Comparison of ENCODE assay signal across 8 cellular contexts in the genomic region with DNA sequence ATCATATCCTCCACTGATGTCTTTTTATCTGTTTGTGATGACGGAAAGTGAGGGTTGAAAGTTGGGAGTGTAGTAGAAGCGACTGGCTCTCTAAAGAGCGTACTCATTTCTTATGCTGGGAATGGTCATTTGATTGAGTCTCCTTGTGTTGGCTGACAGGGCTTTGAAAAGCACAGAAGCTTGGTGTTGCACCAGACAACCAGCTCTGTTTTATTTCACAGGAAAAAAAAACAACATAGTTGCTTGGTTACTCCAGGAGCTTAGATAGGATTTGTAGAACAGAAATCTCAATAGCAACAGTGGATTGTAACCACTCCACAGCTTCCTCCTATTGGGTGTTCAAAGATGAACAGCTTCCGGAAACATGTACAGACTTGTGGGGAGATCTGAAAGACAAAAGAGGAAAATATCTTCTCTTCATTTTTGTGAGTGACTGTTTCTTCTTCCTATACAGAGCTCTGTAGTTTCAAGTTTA. TPM values are rescaled to one million over a fixed set of nuclear protein-coding genes. Genes with fewer than 3 reads are reported as not detected.
DNase-seq lines count a peak whose midpoint lies in the region; ATAC-seq and TF ChIP-seq lines count a peak whose summit lies in the region.

No MANE protein-coding gene starts in this region.

- peak overlapping the region; percentile 98 for H3K4me3 Mint-ChIP-seq in CD8-positive, alpha-beta T cell

- H3K27me3 Mint-ChIP-seq in CD8-positive, alpha-beta T cell (ENCODE audit: low read depth) = no peaks in the 10 kb centered on the region

- no peak for TF ChIP-seq CTCF in CD8-positive, alpha-beta T cell (IDR thresholded peaks at IDR 0.05)
- no peak for TF ChIP-seq CTCF in ascending aorta (IDR thresholded peaks at IDR 0.05)
- no peak for TF ChIP-seq CTCF in stomach (IDR thresholded peaks at IDR 0.05)

- peaks cover 69% of the 10 kb centered on the region for H3K4me1 ChIP-seq in CD8-positive, alpha-beta T cell (ENCODE audit: insufficient read depth, low read length)
- H3K4me1 ChIP-seq in ascending aorta = peaks cover 6 to 48% of the 10 kb centered on the region in 2 donors
- peaks cover 55 to 80% (median 74%) of the 10 kb centered on the region in 4 donors for H3K4me1 ChIP-seq in stomach

- peak; percentile 36 for ATAC-seq in CD8-positive, alpha-beta T cell
- ATAC-seq in HG02973 (IDR thresholded peaks at IDR 0.05; ENCODE audit: unreplicated experiment) (no peak), HG02759 (IDR thresholded peaks at IDR 0.05; ENCODE audit: unreplicated experiment) (no peak)

- CTCF ChIA-PET in CD8-positive, alpha-beta T cell (lab: Charles Lee) = interaction anchor here (1.1 to 5.2 kb wide), 5 partner anchors 12 to 59 kb away, joined by 5 to 27 read pairs (median 8); partner anchors contain the start of genes RBM4 and RBM4B

- H3K9me3 Mint-ChIP-seq in CD8-positive, alpha-beta T cell = no peaks in the 10 kb centered on the region

- POLR2A ChIA-PET in CD8-positive, alpha-beta T cell (lab: Charles Lee) = interaction anchor here (0.6 to 4.6 kb wide), 11 partner anchors 11 to 684 kb away, joined by 3 to 127 read pairs (median 3); partner anchors contain the start of genes RBM4, RBM4B and SSH3

- peak overlapping the region; percentile 93 for H3K4me3 ChIP-seq in CD8-positive, alpha-beta T cell (ENCODE audit: low read depth, low read length)
- H3K4me3 ChIP-seq in ascending aorta (peak overlapping the region; percentile 63 to 85), stomach (peak overlapping the region; percentile 56 to 94 (median 90))

- TF ChIP-seq EP300 in stomach (IDR thresholded peaks at IDR 0.05) = no peak

- no peaks in the 10 kb centered on the region for H3K9me3 ChIP-seq in CD8-positive, alpha-beta T cell (ENCODE audit: low read length)
- H3K9me3 ChIP-seq in ascending aorta (no peaks in the 10 kb centered on the region), stomach (no peaks in the 10 kb centered on the region)

- no peak for TF ChIP-seq POLR2A in stomach (IDR thresholded peaks at IDR 0.05)

- peaks cover 65% of the 10 kb centered on the region for H3K36me3 Mint-ChIP-seq in CD8-positive, alpha-beta T cell

- H3K27ac ChIP-seq in CD8-positive, alpha-beta T cell (ENCODE audit: low read depth, low read length) = peak overlapping the region; percentile 99
- H3K27ac ChIP-seq in ascending aorta (peak overlapping the region; percentile 51 to 92), stomach (peak overlapping the region in 4 of 5 donors; percentile 90 to 98 (median 98))

- WGBS in stomach, 5 donors = 16 to 24% (median 22%) methylated on average over 4 of the region's 4 CpGs

- intact Hi-C loops in CD8-positive, alpha-beta T cell (cut with DNase I, micrococcal nuclease) = loop anchor here (1.0 to 10.0 kb wide), 6 partner anchors 42 to 1354 kb away; partner anchors contain the start of genes CDK2AP2 (in 1 of the 2), MRPL11 (in 1 of the 2), PITPNM1 (in 1 of the 2) and POLA2 (in 1 of the 2)
- intact Hi-C loops in ascending aorta (cut with DNase I) (loop anchor here (5.0 kb wide), 1 partner anchor 42 kb away; no protein-coding TSS in a partner anchor), stomach (cut with DNase I; ENCODE audit: low total_unique reads) (no loop called here)

- H3K36me3 ChIP-seq in CD8-positive, alpha-beta T cell (ENCODE audit: insufficient read depth, low read length) = peaks cover 18% of the 10 kb centered on the region
- H3K36me3 ChIP-seq in ascending aorta = peaks cover 2 to 6% of the 10 kb centered on the region in 2 donors
- H3K36me3 ChIP-seq in stomach = peaks cover 8 to 18% (median 13%) of the 10 kb centered on the region in 4 donors

- peak in 4 of 7 experiments; percentile 22 to 61 (median 24) for DNase-seq in CD8-positive, alpha-beta T cell
- DNase-seq in LHCN-M2 (ENCODE audit: low read depth) = peak; percentile 58
- no peak for DNase-seq in ascending aorta (ENCODE audit: low spot score in 2 of 2)
- peak; percentile 29 for DNase-seq in inferior parietal cortex (ENCODE audit: extremely low spot score)
- no peak for DNase-seq in stomach
- no peak for DNase-seq in stimulated activated CD4-positive, alpha-beta T cell treated with anti-CD3 and anti-CD28 coated beads, Interleukin-4, amount 100 ng/mL, for 4 hours

- H3K27me3 ChIP-seq in CD8-positive, alpha-beta T cell (ENCODE audit: insufficient read depth, low read length) = no peaks in the 10 kb centered on the region
- H3K27me3 ChIP-seq in ascending aorta (no peaks in the 10 kb centered on the region), stomach (no peaks in the 10 kb centered on the region)

- H3K27ac Mint-ChIP-seq in CD8-positive, alpha-beta T cell = peak overlapping the region; percentile 97

- H3K4me1 Mint-ChIP-seq in CD8-positive, alpha-beta T cell (ENCODE audit: low read depth) = peaks cover 64% of the 10 kb centered on the region

RNA-seq across cellular contexts. Expression of gene RBM14, which starts 2.7 kb away (rescaled TPM):
- 100 to 1,000 TPM; 198 to 213 TPM for total RNA-seq in CD8-positive, alpha-beta T cell
- total RNA-seq in LHCN-M2 (2014; rRNA removed) (50.0 and 58.7 TPM in 2 replicates), ascending aorta (39.2 TPM), stomach (100 to 1,000 TPM in 1 of 5 donors, 10 to 100 TPM in 3, 1 to 10 TPM in 1; 9.9 to 233 (median 54.9) TPM)
- 49.6 TPM for polyA plus RNA-seq in LHCN-M2 (2012)
- 10 to 100 TPM; 19.7 to 28.4 (median 20.2) TPM for polyA plus RNA-seq in stomach

RNA-seq across cellular contexts. Expression of gene RBM4, which starts 19.4 kb away (rescaled TPM):
- 100 to 1,000 TPM; 183 to 191 TPM for total RNA-seq in CD8-positive, alpha-beta T cell
- 86.4 and 87.6 TPM in 2 replicates for total RNA-seq in LHCN-M2 (2014; rRNA removed)
- polyA plus RNA-seq in LHCN-M2 (2012) = 188 TPM
- total RNA-seq in ascending aorta = 79.5 TPM
- total RNA-seq in stomach = 100 to 1,000 TPM in 2 of 5 donors, 10 to 100 TPM in 3; 44.3 to 136 (median 98.4) TPM
- polyA plus RNA-seq in stomach = 100 to 1,000 TPM in 1 of 3 donors, 10 to 100 TPM in 2; 89.1 to 107 (median 90.4) TPM

RNA-seq across cellular contexts. Expression of gene CCS, which starts 26.1 kb away (rescaled TPM):
- 10 to 100 TPM; 30.0 to 32.3 TPM for total RNA-seq in CD8-positive, alpha-beta T cell
- total RNA-seq in LHCN-M2 (2014; rRNA removed) = 20.3 and 22.5 TPM in 2 replicates
- polyA plus RNA-seq in LHCN-M2 (2012) = 32.3 TPM
- total RNA-seq in ascending aorta = 50.4 TPM
- total RNA-seq in stomach = 100 to 1,000 TPM in 1 of 5 donors, 10 to 100 TPM in 4; 19.3 to 131 (median 40.3) TPM
- 10 to 100 TPM; 48.0 to 83.2 (median 70.1) TPM for polyA plus RNA-seq in stomach

RNA-seq across cellular contexts. Expression of gene CCDC87, which starts 26.3 kb away (rescaled TPM):
- total RNA-seq in CD8-positive, alpha-beta T cell = under 1 TPM; 0.53 to 0.65 TPM
- total RNA-seq in LHCN-M2 (2014; rRNA removed) (0.34 and 0.51 TPM in 2 replicates), ascending aorta (0.21 TPM), stomach (10 to 100 TPM in 1 of 5 donors, under 1 TPM in 1, not detected in 3; 0.45 to 15.9 TPM)
- polyA plus RNA-seq in LHCN-M2 (2012) = 0.35 TPM
- under 1 TPM in 2 of 3 donors, not detected in 1; 0.05 to 0.12 TPM for polyA plus RNA-seq in stomach

RNA-seq across cellular contexts. Expression of gene CTSF, which starts 50.7 kb away (rescaled TPM):
- 10 to 100 TPM; 13.1 to 14.1 TPM for total RNA-seq in CD8-positive, alpha-beta T cell
- 25.1 and 28.9 TPM in 2 replicates for total RNA-seq in LHCN-M2 (2014; rRNA removed)
- 14.7 TPM for polyA plus RNA-seq in LHCN-M2 (2012)
- total RNA-seq in ascending aorta = 98.8 TPM
- total RNA-seq in stomach = 100 to 1,000 TPM in 1 of 5 donors, 10 to 100 TPM in 3, 1 to 10 TPM in 1; 7.6 to 105 (median 52.0) TPM
- 10 to 100 TPM; 15.0 to 29.1 (median 26.7) TPM for polyA plus RNA-seq in stomach

Comparison
In these comparisons a context has a peak if more than half of its experiments do, and no peak if none do; other contexts are left out.
1. DNase-seq: peak in CD8-positive, alpha-beta T cell (4 of 7), LHCN-M2 (single experiment) and inferior parietal cortex (single experiment); none in ascending aorta (0 of 2), stomach (single experiment) and stimulated activated CD4-positive, alpha-beta T cell treated with anti-CD3 and anti-CD28 coated beads, Interleukin-4, amount 100 ng/mL, for 4 hours (0 of 2).
2. Peak in every context shown above with its lines, with median percentiles within 50 percentile points of each other: H3K27ac ChIP-seq and H3K4me3 ChIP-seq.